Comparison of ENCODE assay signal across 8 cellular contexts in the genomic region with DNA sequence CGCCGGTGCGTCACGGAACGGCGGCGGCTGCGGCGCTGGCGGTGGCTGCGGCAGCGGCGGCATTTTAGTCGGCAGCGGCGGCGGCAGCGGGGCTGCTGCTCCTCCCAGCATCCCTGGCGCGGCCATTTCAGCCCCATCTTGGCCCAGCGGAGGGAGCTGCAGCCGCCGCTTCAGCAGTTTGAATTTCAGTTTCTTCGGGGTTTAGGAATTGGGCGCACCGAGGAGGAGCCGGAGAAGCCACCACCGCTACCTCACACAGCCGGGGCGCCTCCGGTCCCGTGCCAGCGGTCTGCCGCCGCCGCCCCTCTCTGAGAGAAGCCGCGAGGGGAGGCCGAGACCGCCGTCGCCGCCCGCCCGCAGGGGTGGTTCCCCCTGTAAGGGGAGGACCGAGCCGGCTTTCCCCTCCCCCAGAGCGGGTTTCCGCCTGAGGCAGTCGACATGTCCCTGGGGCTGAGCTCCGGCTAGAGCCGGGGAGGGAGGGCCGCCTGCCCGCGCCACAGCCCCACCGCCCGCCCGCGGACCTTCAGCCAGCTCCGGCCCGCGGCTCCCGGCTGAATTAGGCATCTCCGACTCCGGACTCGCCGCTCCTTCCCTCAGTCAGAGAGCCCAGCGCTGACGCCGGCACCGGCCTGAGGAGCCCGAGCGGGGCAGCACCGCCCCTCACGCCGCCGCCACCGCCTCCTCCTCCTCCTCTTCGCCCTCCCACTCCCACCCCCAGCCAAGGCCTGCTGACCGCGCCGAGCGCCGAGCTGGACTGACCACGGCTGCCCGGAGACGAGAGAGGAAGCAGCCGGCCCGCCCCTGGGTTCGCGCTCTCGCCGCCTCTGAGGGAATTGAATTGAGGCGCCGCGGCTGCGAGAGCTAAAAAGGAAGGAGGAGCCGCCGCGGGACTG. TPM values are rescaled to one million over a fixed set of nuclear protein-coding genes. Genes with fewer than 3 reads are reported as not detected.
DNase-seq lines count a peak whose midpoint lies in the region; ATAC-seq and TF ChIP-seq lines count a peak whose summit lies in the region.

A gene (plus strand): TSS at position 67 of the 893 bp plus-strand sequence. CDS start 1,053 bp downstream, outside the sequence.

- in situ Hi-C loops in GM18951 (cut with MboI; ENCODE audit: low sequenced_read_pairs, unreplicated experiment) = no loop called here

- ATAC-seq in HG03175 (IDR thresholded peaks at IDR 0.05; ENCODE audit: unreplicated experiment) = peak; percentile 64

- DNase-seq in AML-193 (lab: John Stamatoyannopoulos, UW) (peak; percentile 88 to 93), NCI-H345 treated with DMSO at 0.1 percent for 48 hours (lab: John Stamatoyannopoulos, UW; ENCODE audit: unreplicated experiment) (peak; percentile 72), cerebellum (ENCODE audit: low spot score) (peak; percentile 94), kidney glomerular epithelial cell (lab: John Stamatoyannopoulos, UW) (peak; percentile 86)
- peak; percentile 88 for DNase-seq in activated CD4-positive, alpha-beta T cell treated with anti-CD3 and anti-CD28 coated beads for 1 hour
- peak; percentile 75 to 80 for DNase-seq in stimulated activated CD4-positive, alpha-beta T cell treated with anti-CD3 and anti-CD28 coated beads, Interleukin-1b, Interleukin-23, amount 100 ng/mL, for 1 hour (ENCODE audit: low read depth in 2 of 2)

- peak; percentile 72 for TF ChIP-seq POLR2A in GM18951 (IDR thresholded peaks at IDR 0.05; ENCODE audit: extremely low read depth, insufficient read depth, insufficient read length)

RNA-seq across cellular contexts. Expression of the gene that starts here (rescaled TPM):
- total RNA-seq in cerebellum = 39.0 TPM

Comparison
In these comparisons a context has a peak if more than half of its experiments do, and no peak if none do; other contexts are left out.
1. Peak in every context shown above with its lines: DNase-seq and ATAC-seq.